In the genomic region with DNA sequence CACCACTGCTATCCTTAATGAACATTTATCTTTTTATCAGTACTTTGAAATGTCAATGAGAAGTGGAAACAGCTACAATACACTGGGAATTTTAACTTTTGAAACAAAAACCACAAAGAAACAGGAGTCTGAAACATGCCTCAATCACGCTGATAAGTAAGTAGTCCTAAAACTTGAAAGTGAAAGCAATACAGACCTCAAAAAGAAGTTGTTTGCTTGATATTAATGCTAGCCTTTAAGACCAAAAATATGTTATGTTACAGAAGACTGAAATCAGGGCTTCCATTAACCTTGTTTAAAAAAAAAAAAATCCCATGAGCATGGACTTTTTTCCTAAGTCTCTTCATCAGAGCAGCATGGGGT, we compare ENCODE assay signal across 1 cellular context.
TF ChIP-seq lines count a peak whose summit lies in the region.

No MANE protein-coding gene starts in this region.

TF ChIP-seq in HEK293T, 16 proteins besides CTCF, POLR2A, EP300 and RAD21:
- TF ChIP-seq, protein P1, sequence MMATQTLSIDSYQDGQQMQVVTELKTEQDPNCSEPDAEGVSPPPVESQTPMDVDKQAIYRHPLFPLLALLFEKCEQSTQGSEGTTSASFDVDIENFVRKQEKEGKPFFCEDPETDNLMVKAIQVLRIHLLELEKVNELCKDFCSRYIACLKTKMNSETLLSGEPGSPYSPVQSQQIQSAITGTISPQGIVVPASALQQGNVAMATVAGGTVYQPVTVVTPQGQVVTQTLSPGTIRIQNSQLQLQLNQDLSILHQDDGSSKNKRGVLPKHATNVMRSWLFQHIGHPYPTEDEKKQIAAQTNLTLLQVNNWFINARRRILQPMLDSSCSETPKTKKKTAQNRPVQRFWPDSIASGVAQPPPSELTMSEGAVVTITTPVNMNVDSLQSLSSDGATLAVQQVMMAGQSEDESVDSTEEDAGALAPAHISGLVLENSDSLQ (IDR thresholded peaks at IDR 0.05): no peak
- TF ChIP-seq ELF4 (IDR thresholded peaks at IDR 0.05) (no peak), ARNT (IDR thresholded peaks at IDR 0.05) (no peak), HDGF (IDR thresholded peaks at IDR 0.05; ENCODE audit: borderline replicate concordance) (no peak), ZNF384 (IDR thresholded peaks at IDR 0.05) (no peak), BHLHE40 (IDR thresholded peaks at IDR 0.05; ENCODE audit: borderline replicate concordance) (no peak), LEF1 (IDR thresholded peaks at IDR 0.05; ENCODE audit: borderline replicate concordance) (no peak), FOXK2 (IDR thresholded peaks at IDR 0.05) (no peak)
